8 cellular contexts compared by ENCODE assay signal in the genomic region with DNA sequence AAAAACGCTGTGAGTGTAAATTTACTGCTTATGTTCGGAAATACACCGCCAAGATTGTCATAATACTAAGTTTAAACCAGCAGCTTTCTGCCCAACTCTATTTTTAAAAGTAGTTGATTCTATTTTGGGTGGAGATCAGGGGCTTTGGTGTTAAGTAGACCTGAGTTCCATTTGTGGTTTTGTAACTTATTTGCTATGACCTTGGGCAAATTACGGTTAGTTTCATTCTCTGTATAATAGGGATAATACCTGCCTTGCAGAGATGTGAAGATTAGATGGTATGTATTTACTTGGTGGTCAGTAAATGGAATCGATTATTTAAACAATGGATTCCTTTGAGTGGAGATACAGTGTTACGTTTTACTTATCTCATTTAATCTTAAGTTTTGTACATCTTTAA. TPM values are rescaled to one million over a fixed set of nuclear protein-coding genes. Genes with fewer than 3 reads are reported as not detected.
DNase-seq lines count a peak whose midpoint lies in the region; ATAC-seq, FAIRE-seq and TF ChIP-seq lines count a peak whose summit lies in the region.

No MANE protein-coding gene starts in this region.

- no peak for TF ChIP-seq RAD21 in liver (IDR thresholded peaks at IDR 0.05)

- no peaks in the 10 kb centered on the region for H3K36me3 ChIP-seq in liver (ENCODE audit: control insufficient read depth in 4 of 4, insufficient read depth in 3 of 4, low read depth in 1 of 4, low read length in 3 of 4)
- H3K36me3 ChIP-seq in tibial nerve, result no peaks in the 10 kb centered on the region

- TF ChIP-seq EP300 in tibial nerve (IDR thresholded peaks at IDR 0.05), result no peak

- H3K27ac ChIP-seq in liver (ENCODE audit: low read depth in 1 of 2, low read length in 2 of 2) (peak overlapping the region; percentile 100), tibial nerve (peak overlapping the region; percentile 98 to 100 (median 99))

- H3K9me3 Mint-ChIP-seq in activated T-cell treated with anti-CD3 and anti-CD28 coated beads, Interleukin-2, amount 50 U/mL, for 4 hours, result no peaks in the 10 kb centered on the region
- H3K9me3 Mint-ChIP-seq in activated naive CD8-positive, alpha-beta T cell treated with anti-CD3 and anti-CD28 coated beads, Interleukin-2, amount 10 ng/mL, durations not matched to agents 7 days and 5 days, result no peaks in the 10 kb centered on the region

- H3K4me1 ChIP-seq in liver (ENCODE audit: control insufficient read depth in 4 of 4, insufficient read depth in 4 of 4, low read length in 3 of 4) (peaks cover 9 to 44% (median 33%) of the 10 kb centered on the region in 4 donors), tibial nerve (peaks cover 3 to 55% (median 19%) of the 10 kb centered on the region in 4 donors)

- H3K27me3 ChIP-seq in liver (ENCODE audit: control insufficient read depth in 4 of 4, insufficient read depth in 4 of 4, low read length in 3 of 4), result no peaks in the 10 kb centered on the region
- H3K27me3 ChIP-seq in tibial nerve, result no peaks in the 10 kb centered on the region

- TF ChIP-seq POLR2A in tibial nerve (IDR thresholded peaks at IDR 0.05), result no peak

- no peak for ATAC-seq in activated T-cell treated with anti-CD3 and anti-CD28 coated beads, Interleukin-2, amount 50 U/mL, for 4 hours
- ATAC-seq in activated naive CD8-positive, alpha-beta T cell treated with anti-CD3 and anti-CD28 coated beads, Interleukin-2, amount 10 ng/mL, durations not matched to agents 7 days and 5 days (ENCODE audit: low read depth), result no peak
- no peak for ATAC-seq in GM21515 (IDR thresholded peaks at IDR 0.05; ENCODE audit: unreplicated experiment)

- no peaks in the 10 kb centered on the region for H3K9me3 ChIP-seq in liver (ENCODE audit: control insufficient read depth in 4 of 4, low read length in 3 of 4)
- no peaks in the 10 kb centered on the region for H3K9me3 ChIP-seq in tibial nerve

- POLR2A ChIA-PET in activated naive CD8-positive, alpha-beta T cell treated with anti-CD3 and anti-CD28 coated beads, Interleukin-2, amount 10 ng/mL, durations not matched to agents 7 days and 5 days (lab: Charles Lee), result interaction anchor here (1.2 to 1.6 kb wide), 2 partner anchors 8 to 16 kb away, joined by 4 to 5 read pairs; no protein-coding TSS in a partner anchor

- H3K4me3 Mint-ChIP-seq in activated T-cell treated with anti-CD3 and anti-CD28 coated beads, Interleukin-2, amount 50 U/mL, for 4 hours, result peak overlapping the region; percentile 94
- H3K4me3 Mint-ChIP-seq in activated naive CD8-positive, alpha-beta T cell treated with anti-CD3 and anti-CD28 coated beads, Interleukin-2, amount 10 ng/mL, durations not matched to agents 7 days and 5 days, result peak overlapping the region; percentile 94

- peaks cover 62% of the 10 kb centered on the region for H3K4me1 Mint-ChIP-seq in activated T-cell treated with anti-CD3 and anti-CD28 coated beads, Interleukin-2, amount 50 U/mL, for 4 hours (ENCODE audit: low read depth)
- H3K4me1 Mint-ChIP-seq in activated naive CD8-positive, alpha-beta T cell treated with anti-CD3 and anti-CD28 coated beads, Interleukin-2, amount 10 ng/mL, durations not matched to agents 7 days and 5 days, result peaks cover 40% of the 10 kb centered on the region

- WGBS in liver, result 2% methylated on average over 6 of the region's 6 CpGs
- WGBS in tibial nerve, 2 donors, result 3% methylated on average over 6 of the region's 6 CpGs

- H3K4me3 ChIP-seq in liver (ENCODE audit: low read depth in 1 of 3, low read length in 3 of 3), result peak overlapping the region; percentile 74 to 98 (median 97)
- H3K4me3 ChIP-seq in tibial nerve, result peak overlapping the region; percentile 77 to 97 (median 94)

- DNase-seq in activated T-cell treated with anti-CD3 and anti-CD28 coated beads, Interleukin-2, amount 50 U/mL, for 4 hours, result no peak
- no peak for DNase-seq in activated T-cell treated with anti-CD3 and anti-CD28 coated beads, Interleukin-2, amount 50 U/mL, for 48 hours
- DNase-seq in activated naive CD8-positive, alpha-beta T cell treated with anti-CD3 and anti-CD28 coated beads, Interleukin-2, amount 10 ng/mL, durations not matched to agents 7 days and 5 days, result no peak
- no peak for DNase-seq in tibial nerve (ENCODE audit: low spot score in 2 of 2)
- no peak for DNase-seq in DMS79 treated with DMSO at 0.1 percent for 48 hours (lab: John Stamatoyannopoulos, UW)
- no peak for DNase-seq in frontal cortex (ENCODE audit: low spot score in 2 of 2)

- H3K9ac ChIP-seq in liver (ENCODE audit: low read depth in 1 of 2, low read length in 2 of 2), result peak overlapping the region; percentile 94

- peak overlapping the region; percentile 95 for H3K27ac Mint-ChIP-seq in activated naive CD8-positive, alpha-beta T cell treated with anti-CD3 and anti-CD28 coated beads, Interleukin-2, amount 10 ng/mL, durations not matched to agents 7 days and 5 days

- H3K27me3 Mint-ChIP-seq in activated T-cell treated with anti-CD3 and anti-CD28 coated beads, Interleukin-2, amount 50 U/mL, for 4 hours (ENCODE audit: low read depth), result no peaks in the 10 kb centered on the region
- no peaks in the 10 kb centered on the region for H3K27me3 Mint-ChIP-seq in activated naive CD8-positive, alpha-beta T cell treated with anti-CD3 and anti-CD28 coated beads, Interleukin-2, amount 10 ng/mL, durations not matched to agents 7 days and 5 days

- no peak for TF ChIP-seq CTCF in liver (IDR thresholded peaks at IDR 0.05; ENCODE audit: low read depth, low read length, missing input control)
- TF ChIP-seq CTCF in tibial nerve (IDR thresholded peaks at IDR 0.05), result no peak

- FAIRE-seq in frontal cortex (lab: Jason Lieb, UNC), result no peak

- peaks cover 11% of the 10 kb centered on the region for H3K36me3 Mint-ChIP-seq in activated T-cell treated with anti-CD3 and anti-CD28 coated beads, Interleukin-2, amount 50 U/mL, for 4 hours (ENCODE audit: insufficient read depth)
- peaks cover 14% of the 10 kb centered on the region for H3K36me3 Mint-ChIP-seq in activated naive CD8-positive, alpha-beta T cell treated with anti-CD3 and anti-CD28 coated beads, Interleukin-2, amount 10 ng/mL, durations not matched to agents 7 days and 5 days

TF ChIP-seq in liver, 16 proteins besides CTCF, POLR2A, EP300 and RAD21:
- no peak for TF ChIP-seq JUND (IDR thresholded peaks at IDR 0.05)
- no peak for TF ChIP-seq NR2F2 (IDR thresholded peaks at IDR 0.05)
- no peak for TF ChIP-seq RXRA (IDR thresholded peaks at IDR 0.05)
- no peak for TF ChIP-seq YY1 (IDR thresholded peaks at IDR 0.05)
- TF ChIP-seq, protein P1, sequence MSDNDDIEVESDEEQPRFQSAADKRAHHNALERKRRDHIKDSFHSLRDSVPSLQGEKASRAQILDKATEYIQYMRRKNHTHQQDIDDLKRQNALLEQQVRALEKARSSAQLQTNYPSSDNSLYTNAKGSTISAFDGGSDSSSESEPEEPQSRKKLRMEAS (IDR thresholded peaks at IDR 0.05), result no peak
- TF ChIP-seq ATF3 (IDR thresholded peaks at IDR 0.05), result no peak
- no peak for TF ChIP-seq FOXA1 (IDR thresholded peaks at IDR 0.05)
TF ChIP-seq in liver: peak in this region for 0.

RNA-seq across cellular contexts. Expression of gene RAD23B, which starts 1.6 kb away (rescaled TPM):
- total RNA-seq in activated T-cell treated with anti-CD3 and anti-CD28 coated beads, Interleukin-2, amount 50 U/mL, for 4 hours, result 100 to 1,000 TPM; 168 to 208 (median 185) TPM
- total RNA-seq in activated naive CD8-positive, alpha-beta T cell treated with anti-CD3 and anti-CD28 coated beads, Interleukin-2, amount 10 ng/mL, durations not matched to agents 7 days and 5 days, result 10 to 100 TPM; 86.4 to 86.7 TPM
- total RNA-seq in liver (100 to 1,000 TPM in 1 of 2 donors, 10 to 100 TPM in 1; 66.4 to 101 TPM), tibial nerve (10 to 100 TPM; 87.3 to 98.6 (median 93.1) TPM), frontal cortex (110 TPM)
- polyA plus RNA-seq in liver, result 10 to 100 TPM; 13.6 to 56.8 TPM
